In genomic region chr1:226761322-226761721, GRCh38 we compare ENCODE assay signal across 19 cellular contexts.
"Had no signal": no experiment of that assay in that cellular context is flagged by ENCODE, and none has a peak within 500 bp of the region (broad histone marks: within the 10 kb centered on the region; RNA-seq: fewer than 3 reads in every experiment).

No MANE protein-coding gene starts in this region.

- H3K36me3 Mint-ChIP-seq: activated naive CD8-positive, alpha-beta T cell; stimulated activated naive B cell treated with anti-CD40 and anti-IgM and Interleukin-4, amounts not matched to agents 10 μg/mL and 1 μg/mL and 100 μg/mL, for 72 hours had no signal

- ATAC-seq: lower lobe of right lung; natural killer cell treated with Interleukin-12 subunit alpha and Interleukin-12 subunit beta and Interleukin-15 and Interleukin-18, amount 100 ng/mL, for 72 hours; sciatic nerve; stimulated activated naive B cell treated with anti-CD40 and anti-IgM and Interleukin-4, amounts not matched to agents 10 μg/mL and 1 μg/mL and 100 μg/mL, for 72 hours had no signal

- H3K9me3 Mint-ChIP-seq: activated B cell treated with CpG ODN at 0.5 μM for 24 hours; activated T-helper 1 cell treated with anti-CD3 and anti-CD28 coated beads, Interleukin-12 subunit alpha, Interleukin-12 subunit beta, Interleukin-2, Interleukin-4 antibody, amounts not matched to agents 30 ng/mL and 10 ng/mL and 1 ng/mL, durations not matched to agents 14 hours and 24 hours and 36 hours; natural killer cell treated with Interleukin-12 subunit alpha and Interleukin-12 subunit beta and Interleukin-15 and Interleukin-18, amount 100 ng/mL, for 72 hours; stimulated activated naive B cell treated with anti-CD40 and anti-IgM and Interleukin-4, amounts not matched to agents 10 μg/mL and 1 μg/mL and 100 μg/mL, for 72 hours; T-helper 2 cell treated with Interferon-gamma antibody and Interleukin-4, amounts not matched to agents 5 μg/mL and 100 μg/mL, for 36 hours had no signal

- H3K4me3 Mint-ChIP-seq: activated B cell treated with CpG ODN at 0.5 μM for 24 hours; activated naive CD8-positive, alpha-beta T cell; activated T-helper 1 cell treated with anti-CD3 and anti-CD28 coated beads, Interleukin-12 subunit alpha, Interleukin-12 subunit beta, Interleukin-2, Interleukin-4 antibody, amounts not matched to agents 30 ng/mL and 10 ng/mL and 1 ng/mL, durations not matched to agents 14 hours and 24 hours and 36 hours; natural killer cell treated with Interleukin-12 subunit alpha and Interleukin-12 subunit beta and Interleukin-15 and Interleukin-18, amount 100 ng/mL, for 72 hours; stimulated activated naive B cell treated with anti-CD40 and anti-IgM and Interleukin-4, amounts not matched to agents 10 μg/mL and 1 μg/mL and 100 μg/mL, for 72 hours; T-helper 2 cell treated with Interferon-gamma antibody and Interleukin-4, amounts not matched to agents 5 μg/mL and 100 μg/mL, for 36 hours had no signal

- DNase-seq: activated B cell treated with CpG ODN at 0.5 μM for 24 hours; activated CD4-positive, alpha-beta T cell treated with anti-CD3 and anti-CD28 coated beads, Interleukin-2, amount 50 U/mL, for 1 hour; activated CD8-positive, alpha-beta memory T cell treated with anti-CD3 and anti-CD28 coated beads, Interleukin-2, amount 50 U/mL, for 4 hours; amniotic stem cell; dermis blood vessel endothelial cell; effector memory CD4-positive, alpha-beta T cell; foreskin melanocyte; glutamatergic neuron; hippocampal formation; lower lobe of right lung; spleen; stimulated activated CD4-positive, alpha-beta T cell treated with anti-CD3 and anti-CD28 coated beads, Interleukin-4, amount 100 ng/mL, for 4 hours; stimulated activated naive B cell treated with anti-CD40 and anti-IgM and Interleukin-4, amounts not matched to agents 10 μg/mL and 1 μg/mL and 100 μg/mL, for 72 hours; upper lobe of left lung had no signal

- H3K27ac Mint-ChIP-seq: activated B cell treated with CpG ODN at 0.5 μM for 24 hours; activated naive CD8-positive, alpha-beta T cell; activated T-helper 1 cell treated with anti-CD3 and anti-CD28 coated beads, Interleukin-12 subunit alpha, Interleukin-12 subunit beta, Interleukin-2, Interleukin-4 antibody, amounts not matched to agents 30 ng/mL and 10 ng/mL and 1 ng/mL, durations not matched to agents 14 hours and 24 hours and 36 hours; stimulated activated naive B cell treated with anti-CD40 and anti-IgM and Interleukin-4, amounts not matched to agents 10 μg/mL and 1 μg/mL and 100 μg/mL, for 72 hours; T-helper 2 cell treated with Interferon-gamma antibody and Interleukin-4, amounts not matched to agents 5 μg/mL and 100 μg/mL, for 36 hours had no signal
